8 cellular contexts compared by ENCODE assay signal in the genomic region with DNA sequence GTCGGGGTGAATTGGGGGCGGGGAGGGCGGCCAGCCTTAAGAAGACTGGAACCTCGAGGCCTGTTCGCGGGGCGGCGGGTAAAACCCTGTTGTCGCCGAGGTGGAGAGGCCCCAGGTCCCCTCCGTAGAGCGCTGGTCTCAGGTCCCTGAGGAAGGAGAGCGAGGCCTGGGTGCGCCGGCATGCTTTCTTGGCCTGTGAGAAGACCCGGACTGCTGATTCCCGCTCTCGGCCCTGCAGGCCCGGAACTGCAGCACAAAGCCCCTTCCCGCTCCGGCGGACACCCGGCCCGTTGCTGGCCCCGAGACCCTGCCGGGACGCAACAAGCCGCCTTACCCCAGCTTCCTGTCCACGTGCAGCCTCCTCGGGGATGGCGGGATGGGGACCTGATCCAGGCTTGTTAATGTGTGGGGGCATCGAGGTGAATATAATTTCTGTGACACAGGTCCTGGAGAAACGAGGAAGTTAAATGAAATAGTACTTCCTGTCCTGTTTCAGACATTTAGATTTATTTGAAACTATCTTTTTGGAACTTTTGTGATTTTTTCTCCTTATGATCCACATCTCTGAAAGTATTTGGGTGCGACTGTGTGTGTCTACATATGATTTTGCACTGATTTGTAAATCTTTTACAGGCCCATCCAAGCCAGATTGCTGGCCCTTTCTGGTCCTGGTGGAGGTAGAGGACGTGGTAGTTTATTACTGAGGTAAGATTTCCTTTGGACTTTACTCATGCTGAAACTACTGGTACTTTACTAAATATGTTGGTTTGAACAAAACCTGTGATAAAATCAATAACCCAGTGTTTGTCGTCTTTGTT. TPM values are rescaled to one million over a fixed set of nuclear protein-coding genes. Genes with fewer than 3 reads are reported as not detected.
DNase-seq lines count a peak whose midpoint lies in the region; ATAC-seq and TF ChIP-seq lines count a peak whose summit lies in the region.

No MANE protein-coding gene starts in this region.

- DNase-seq in activated CD8-positive, alpha-beta memory T cell treated with anti-CD3 and anti-CD28 coated beads, Interleukin-2, amount 10 ng/mL, durations not matched to agents 7 days and 5 days = peak; percentile 65
- no peak for DNase-seq in activated CD8-positive, alpha-beta memory T cell treated with anti-CD3 and anti-CD28 coated beads, Interleukin-2, amount 50 U/mL, for 4 hours
- peak; percentile 41 for DNase-seq in NCI-H2227 treated with DMSO at 0.1 percent for 48 hours (lab: John Stamatoyannopoulos, UW)
- DNase-seq in adrenal gland = peak in 2 of 7 donors; percentile 47
- peak; percentile 92 for DNase-seq in spleen
- no peak for DNase-seq in globus pallidus (ENCODE audit: low spot score)

- H3K4me3 ChIP-seq in adrenal gland (peak overlapping the region; percentile 57 to 89 (median 86)), iPS-18c (ENCODE audit: insufficient read depth, low read depth, low read length) (peak overlapping the region; percentile 91), spleen (peak overlapping the region; percentile 82 to 99 (median 88))

- intact Hi-C loops in adrenal gland (cut with DNase I) (loop anchor here in 1 of 2 donors (10.0 kb wide), 1 partner anchor 259 kb away; a partner anchor contains a TSS), spleen (cut with DNase I; ENCODE audit: low total_unique reads) (loop anchor here (5.0 kb wide), 2 partner anchors 73 to 257 kb away; a partner anchor contains a TSS)

- no peaks in the 10 kb centered on the region for H3K9me3 Mint-ChIP-seq in activated CD8-positive, alpha-beta memory T cell treated with anti-CD3 and anti-CD28 coated beads, Interleukin-2, amount 10 ng/mL, durations not matched to agents 7 days and 5 days (ENCODE audit: low read depth)

- H3K27ac Mint-ChIP-seq in activated CD8-positive, alpha-beta memory T cell treated with anti-CD3 and anti-CD28 coated beads, Interleukin-2, amount 10 ng/mL, durations not matched to agents 7 days and 5 days = peak overlapping the region; percentile 100

- ATAC-seq in activated CD8-positive, alpha-beta memory T cell treated with anti-CD3 and anti-CD28 coated beads, Interleukin-2, amount 10 ng/mL, durations not matched to agents 7 days and 5 days = peak; percentile 10
- ATAC-seq in HG02642 (IDR thresholded peaks at IDR 0.05; ENCODE audit: poor library complexity, unreplicated experiment) = peak; percentile 12

- peaks cover 0 to 44% of the 10 kb centered on the region in 2 donors for H3K36me3 ChIP-seq in adrenal gland (replicated peaks in 1 of 2)
- H3K36me3 ChIP-seq in spleen = peaks cover 2 to 46% (median 43%) of the 10 kb centered on the region in 6 donors

- TF ChIP-seq CTCF in adrenal gland (IDR thresholded peaks at IDR 0.05) (no peak), spleen (IDR thresholded peaks at IDR 0.05 in 8 of 11, conservative IDR thresholded peaks at IDR 0.05 in 3 of 11) (no peak)

- CTCF ChIA-PET in activated CD8-positive, alpha-beta memory T cell treated with anti-CD3 and anti-CD28 coated beads, Interleukin-2, amount 10 ng/mL, durations not matched to agents 7 days and 5 days (lab: Charles Lee) = interaction anchor here (1.0 to 1.8 kb wide), 3 partner anchors 14 to 92 kb away, joined by 3 to 4 read pairs (median 4); no protein-coding TSS in a partner anchor

- H3K27me3 ChIP-seq in adrenal gland (no peaks in the 10 kb centered on the region), spleen (replicated peaks in 1 of 7) (no peaks in the 10 kb centered on the region)

- H3K4me3 Mint-ChIP-seq in activated CD8-positive, alpha-beta memory T cell treated with anti-CD3 and anti-CD28 coated beads, Interleukin-2, amount 10 ng/mL, durations not matched to agents 7 days and 5 days = peak overlapping the region; percentile 95

- TF ChIP-seq POLR2A in adrenal gland (IDR thresholded peaks at IDR 0.05) (no peak), spleen (IDR thresholded peaks at IDR 0.05) (no peak)

- no peaks in the 10 kb centered on the region for H3K27me3 Mint-ChIP-seq in activated CD8-positive, alpha-beta memory T cell treated with anti-CD3 and anti-CD28 coated beads, Interleukin-2, amount 10 ng/mL, durations not matched to agents 7 days and 5 days

- H3K4me1 ChIP-seq in adrenal gland (replicated peaks in 1 of 2) (peaks cover 6 to 24% of the 10 kb centered on the region in 2 donors), spleen (peaks cover 17 to 67% (median 42%) of the 10 kb centered on the region in 6 donors)

- H3K27ac ChIP-seq in adrenal gland = peak overlapping the region; percentile 62 to 97 (median 94)
- H3K27ac ChIP-seq in spleen = peak overlapping the region; percentile 88 to 98 (median 96)

- H3K9me3 ChIP-seq in adrenal gland (replicated peaks in 1 of 3) = no peaks in the 10 kb centered on the region
- H3K9me3 ChIP-seq in iPS-18c (ENCODE audit: control insufficient read depth, insufficient read depth, low read length) = no peaks in the 10 kb centered on the region
- no peaks in the 10 kb centered on the region for H3K9me3 ChIP-seq in spleen

- WGBS in adrenal gland, 4 donors = 1 to 3% (median 1%) methylated on average over 9 to 36 of the region's 36 CpGs
- WGBS in spleen, 5 donors = 1 to 2% (median 1%) methylated on average over 31 to 36 of the region's 36 CpGs

- H3K4me1 Mint-ChIP-seq in activated CD8-positive, alpha-beta memory T cell treated with anti-CD3 and anti-CD28 coated beads, Interleukin-2, amount 10 ng/mL, durations not matched to agents 7 days and 5 days = peaks cover 51% of the 10 kb centered on the region

- peaks cover 43% of the 10 kb centered on the region for H3K36me3 Mint-ChIP-seq in activated CD8-positive, alpha-beta memory T cell treated with anti-CD3 and anti-CD28 coated beads, Interleukin-2, amount 10 ng/mL, durations not matched to agents 7 days and 5 days

RNA-seq across cellular contexts. Expression of a gene that starts 0.6 kb away (rescaled TPM):
- 100 to 1,000 TPM in 1 of 2 experiments, 10 to 100 TPM in 1; 96.2 to 133 TPM for total RNA-seq in activated CD8-positive, alpha-beta memory T cell treated with anti-CD3 and anti-CD28 coated beads, Interleukin-2, amount 10 ng/mL, durations not matched to agents 7 days and 5 days
- total RNA-seq in adrenal gland = 10 to 100 TPM; 11.3 to 48.4 (median 37.1) TPM
- 10 to 100 TPM; 44.2 to 86.0 (median 81.6) TPM for polyA plus RNA-seq in adrenal gland
- total RNA-seq in spleen = 10 to 100 TPM; 43.8 to 79.7 (median 66.6) TPM
- polyA plus RNA-seq in spleen = 10 to 100 TPM; 38.1 to 58.0 (median 50.5) TPM

RNA-seq across cellular contexts. Expression of a gene that starts 5.5 kb away (rescaled TPM):
- total RNA-seq in activated CD8-positive, alpha-beta memory T cell treated with anti-CD3 and anti-CD28 coated beads, Interleukin-2, amount 10 ng/mL, durations not matched to agents 7 days and 5 days = 10 to 100 TPM; 25.0 to 25.6 TPM
- total RNA-seq in adrenal gland (10 to 100 TPM; 19.7 to 46.6 (median 32.4) TPM), spleen (10 to 100 TPM; 24.0 to 37.2 (median 30.7) TPM)
- polyA plus RNA-seq in adrenal gland (10 to 100 TPM; 11.1 to 42.2 (median 13.4) TPM), spleen (10 to 100 TPM in 1 of 3 donors, 1 to 10 TPM in 2; 8.0 to 11.9 (median 9.1) TPM)

RNA-seq across cellular contexts. Expression of a gene that starts 58.1 kb away (rescaled TPM):
- total RNA-seq in activated CD8-positive, alpha-beta memory T cell treated with anti-CD3 and anti-CD28 coated beads, Interleukin-2, amount 10 ng/mL, durations not matched to agents 7 days and 5 days = 10 to 100 TPM; 25.6 to 26.9 TPM
- total RNA-seq in adrenal gland (10 to 100 TPM; 24.8 to 62.0 (median 41.5) TPM), spleen (10 to 100 TPM; 23.8 to 31.3 (median 25.8) TPM)
- polyA plus RNA-seq in adrenal gland (10 to 100 TPM; 25.0 to 60.0 (median 39.2) TPM), spleen (10 to 100 TPM; 18.3 to 22.8 (median 20.6) TPM)

Comparison
In these comparisons a context has a peak if more than half of its experiments do, and no peak if none do; other contexts are left out.
1. DNase-seq: peak in activated CD8-positive, alpha-beta memory T cell treated with anti-CD3 and anti-CD28 coated beads, Interleukin-2, amount 10 ng/mL, durations not matched to agents 7 days and 5 days (single experiment), NCI-H2227 treated with DMSO at 0.1 percent for 48 hours (single experiment) and spleen (single experiment); none in activated CD8-positive, alpha-beta memory T cell treated with anti-CD3 and anti-CD28 coated beads, Interleukin-2, amount 50 U/mL, for 4 hours (single experiment) and globus pallidus (single experiment).
2. Peak in every context shown above with its lines, with median percentiles within 50 percentile points of each other: H3K4me3 ChIP-seq.